30 cellular contexts compared by ENCODE assay signal in the genomic region with DNA sequence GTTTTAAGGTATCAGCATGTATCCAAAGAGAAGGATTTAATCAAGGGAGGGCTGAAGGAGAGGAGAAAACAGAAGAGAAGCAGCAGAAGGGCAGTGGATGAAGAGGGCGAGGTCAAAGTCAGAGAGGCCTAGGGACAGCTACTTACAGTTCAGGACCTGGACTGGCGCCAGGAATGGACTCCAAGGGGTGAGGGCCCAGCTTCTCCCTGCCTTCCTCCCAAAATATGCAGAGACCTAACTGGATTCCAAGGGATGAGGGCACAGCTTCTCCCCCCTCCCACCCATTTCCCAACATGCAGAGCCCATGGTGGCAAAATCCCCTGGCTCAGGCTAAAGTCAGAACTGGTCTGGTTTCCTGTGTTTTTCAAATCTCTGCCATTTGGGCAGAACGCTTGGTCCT. TPM values are rescaled to one million over a fixed set of nuclear protein-coding genes. Genes with fewer than 3 reads are reported as not detected.
DNase-seq lines count a peak whose midpoint lies in the region; ATAC-seq and TF ChIP-seq lines count a peak whose summit lies in the region.
"Had no signal": no experiment of that assay in that cellular context is flagged by ENCODE, and none has a peak within 500 bp of the region (broad histone marks: within the 10 kb centered on the region; RNA-seq: fewer than 3 reads in every experiment).

No MANE protein-coding gene starts in this region.

- no peak for TF ChIP-seq POLR2A in testis (IDR thresholded peaks at IDR 0.05)

- WGBS in right cardiac atrium, result 88% methylated on average over 3 of the region's 3 CpGs
- 80 to 81% methylated on average over 3 of the region's 3 CpGs for WGBS in testis, 2 donors

- no peak overlapping the region for H3K9ac ChIP-seq in parathyroid adenoma
- H3K9ac ChIP-seq: GM23248 had no signal

- H3K27ac ChIP-seq in cardiac muscle cell (peak overlapping the region; percentile 45), right cardiac atrium (ENCODE audit: low read length) (no peak overlapping the region), parathyroid adenoma (peak overlapping the region; percentile 1), testis (no peak overlapping the region)
- H3K27ac ChIP-seq: gastroesophageal sphincter, GM23248, neutrophil, upper lobe of left lung had no signal

- no peaks in the 10 kb centered on the region for H3K36me3 ChIP-seq in cardiac muscle cell
- no peaks in the 10 kb centered on the region for H3K36me3 ChIP-seq in parathyroid adenoma (ENCODE audit: control insufficient read depth, insufficient read depth, low read length)
- no peaks in the 10 kb centered on the region for H3K36me3 ChIP-seq in testis (ENCODE audit: low read depth, missing control alignments)
- H3K36me3 ChIP-seq: breast epithelium, gastroesophageal sphincter, neutrophil, upper lobe of left lung had no signal

- peak overlapping the region; percentile 23 for H2AFZ ChIP-seq in parathyroid adenoma
- H2AFZ ChIP-seq: GM23248 had no signal

- H3K4me1 ChIP-seq in cardiac muscle cell (ENCODE audit: low read depth), result peaks cover 22% of the 10 kb centered on the region
- peaks cover 4% of the 10 kb centered on the region for H3K4me1 ChIP-seq in right cardiac atrium (ENCODE audit: control insufficient read depth, insufficient read depth, low read length)
- no peaks in the 10 kb centered on the region for H3K4me1 ChIP-seq in parathyroid adenoma
- peaks cover 10% of the 10 kb centered on the region for H3K4me1 ChIP-seq in testis
- H3K4me1 ChIP-seq: breast epithelium had no signal

- H3K4me3 ChIP-seq in cardiac muscle cell (no peak overlapping the region), right cardiac atrium (ENCODE audit: low read length) (no peak overlapping the region), parathyroid adenoma (ENCODE audit: low read depth, low read length) (peak overlapping the region; percentile 1), testis (no peak overlapping the region)
- H3K4me3 ChIP-seq: A549, breast epithelium, gastroesophageal sphincter, GM23248, upper lobe of left lung had no signal

- DNase-seq in cardiac muscle cell (ENCODE audit: low read depth in 1 of 2, low spot score in 1 of 2) (peak in 1 of 2 donors; percentile 54), cardiac septum (ENCODE audit: low spot score) (no peak), right cardiac atrium (peak; percentile 30 to 72 (median 67)), testis (no peak), HT-29 (ENCODE audit: low spot score) (no peak)
- DNase-seq: activated CD4-positive, alpha-beta T cell treated with anti-CD3 and anti-CD28 coated beads for 4 hours; activated CD8-positive, alpha-beta T cell treated with anti-CD3 and anti-CD28 coated beads, Interleukin-2, amount 10 ng/mL, durations not matched to agents 7 days and 5 days; CD4-positive, alpha-beta T cell; effector CD8-positive, alpha-beta T cell; EL; GM23248; HFFc6; KG1; NCI-H1105 treated with DMSO at 0.1 percent for 48 hours; NCI-H2029; NCI-H524 treated with DMSO at 0.1 percent for 48 hours; NK-92 treated with Interleukin-12 subunit alpha and Interleukin-12 subunit beta, amount 100 ng/mL, for 24 hours; PC-3; stimulated activated CD4-positive, alpha-beta T cell treated with anti-CD3 and anti-CD28 coated beads, Interleukin-15, amount 100 ng/mL, for 24 hours; stimulated activated CD4-positive, alpha-beta T cell treated with anti-CD3 and anti-CD28 coated beads, Interleukin-4, amount 100 ng/mL, for 4 hours; T-helper 2 cell had no signal

- intact Hi-C loops in cardiac septum (cut with DNase I), result loop anchor here (5.0 kb wide), 1 partner anchor 441 kb away; no protein-coding TSS in a partner anchor
- intact Hi-C loops in right cardiac atrium (cut with DNase I), result no loop called here
- intact Hi-C loops in testis (cut with DNase I; ENCODE audit: low total_unique reads), result no loop called here

- H3K4me2 ChIP-seq in parathyroid adenoma (ENCODE audit: low read length), result peak overlapping the region; percentile 18
- H3K4me2 ChIP-seq: A549 had no signal

- H3K79me2 ChIP-seq in parathyroid adenoma, result peaks cover under 1% of the 10 kb centered on the region

- ATAC-seq in right cardiac atrium, result no peak
- ATAC-seq in GM21526 (IDR thresholded peaks at IDR 0.05; ENCODE audit: low FRiP score, unreplicated experiment), result no peak
- ATAC-seq in GM19035 (IDR thresholded peaks at IDR 0.05; ENCODE audit: unreplicated experiment), result no peak
- ATAC-seq: A549; activated CD8-positive, alpha-beta T cell treated with anti-CD3 and anti-CD28 coated beads, Interleukin-2, amount 10 ng/mL, durations not matched to agents 7 days and 5 days; activated naive CD4-positive, alpha-beta T cell treated with anti-CD3 and anti-CD28 coated beads, Interleukin-2, amount 50 U/mL, for 72 hours; gastroesophageal sphincter; PC-3 had no signal

- TF ChIP-seq CTCF in cardiac muscle cell (IDR thresholded peaks at IDR 0.05; ENCODE audit: low read depth, low read length) (no peak), parathyroid adenoma (IDR thresholded peaks at IDR 0.05) (no peak), testis (IDR thresholded peaks at IDR 0.05) (no peak)

- H3K27me3 ChIP-seq in cardiac muscle cell (no peaks in the 10 kb centered on the region), right cardiac atrium (ENCODE audit: control insufficient read depth, insufficient read depth) (no peaks in the 10 kb centered on the region), parathyroid adenoma (ENCODE audit: control insufficient read depth, insufficient read depth, low read length) (no peaks in the 10 kb centered on the region), testis (no peaks in the 10 kb centered on the region)
- H3K27me3 ChIP-seq: breast epithelium, gastroesophageal sphincter, neutrophil, upper lobe of left lung had no signal

- H3K9me3 ChIP-seq in cardiac muscle cell (ENCODE audit: low read depth) (no peaks in the 10 kb centered on the region), right cardiac atrium (ENCODE audit: control insufficient read depth, low read length) (no peaks in the 10 kb centered on the region), parathyroid adenoma (ENCODE audit: control insufficient read depth, low read length) (no peaks in the 10 kb centered on the region), testis (no peaks in the 10 kb centered on the region)
- H3K9me3 ChIP-seq: A549, breast epithelium, gastroesophageal sphincter, neutrophil, upper lobe of left lung had no signal

RNA-seq across cellular contexts. Expression of gene TCF7L2, which starts 3.4 kb away (rescaled TPM):
- total RNA-seq in cardiac muscle cell (12.9 and 33.7 TPM in 2 replicates), cardiac septum (11.7 TPM), right cardiac atrium (10 to 100 TPM; 15.6 to 18.7 (median 16.6) TPM), testis (10 to 100 TPM; 23.3 to 25.4 TPM)
- polyA plus RNA-seq in cardiac muscle cell (27.5 and 40.3 TPM in 2 replicates), right cardiac atrium (9.2 TPM), testis (ENCODE audit: insufficient read depth, low read depth, low replicate concordance) (18.5 TPM)
- 13.8 and 16.5 TPM in 2 replicates for total RNA-seq in HT-29 (2014; rRNA removed; shearing (Covaris generic))

Comparison
In these comparisons a context has a peak if more than half of its experiments do, and no peak if none do; other contexts are left out.
1. DNase-seq: peak in right cardiac atrium (3 of 3); none in cardiac septum (single experiment), testis (single experiment) and HT-29 (single experiment).
2. H3K27ac ChIP-seq: peak in cardiac muscle cell (single experiment) and parathyroid adenoma (single experiment); none in right cardiac atrium (single experiment) and testis (0 of 2).